ENCODE assay signal across 10 cellular contexts in the genomic region with DNA sequence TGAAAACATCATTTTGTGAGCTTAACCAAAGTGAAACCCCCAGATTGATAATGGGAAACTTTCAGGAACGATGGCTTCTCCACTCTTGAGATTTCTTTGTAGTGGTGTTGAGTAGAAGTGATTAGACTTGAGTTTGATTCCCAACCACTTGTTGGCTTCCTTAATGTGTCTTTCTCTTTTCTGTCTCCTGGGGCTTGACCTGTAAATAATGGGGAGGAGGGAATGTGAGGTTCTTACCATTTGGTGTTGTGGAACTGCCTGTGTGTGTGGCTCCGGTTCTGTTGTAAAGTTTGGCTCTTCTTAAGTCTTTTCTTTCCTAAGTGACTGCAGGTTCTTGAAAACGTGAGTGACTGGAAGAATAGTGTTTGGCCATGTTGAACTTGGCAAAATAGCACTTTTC. TPM values are rescaled to one million over a fixed set of nuclear protein-coding genes. Genes with fewer than 3 reads are reported as not detected.
A peak's percentile ranks its signal among the peaks of the same experiment; 100 is the strongest.
DNase-seq lines count a peak whose midpoint lies in the region; ATAC-seq, FAIRE-seq and TF ChIP-seq lines count a peak whose summit lies in the region.
"Had no signal": no experiment of that assay in that cellular context is flagged by ENCODE, and none has a peak within 500 bp of the region (broad histone marks: within the 10 kb centered on the region; RNA-seq: fewer than 3 reads in every experiment).

No MANE protein-coding gene starts in this region.

- no peak for TF ChIP-seq RAD21 in HepG2 (CRISPR knock-in tag; IDR thresholded peaks at IDR 0.05)

- peaks cover 60% of the 10 kb centered on the region for H3K79me2 ChIP-seq in HepG2 (ENCODE audit: insufficient read depth, low read length)

- no peaks in the 10 kb centered on the region for H3K27me3 ChIP-seq in HepG2 (ENCODE audit: control insufficient read depth in 1 of 2, insufficient read depth in 2 of 2, low read length in 2 of 2)
- H3K27me3 ChIP-seq in tibial artery = no peaks in the 10 kb centered on the region

- no peak overlapping the region for H3K27ac ChIP-seq in HepG2 (ENCODE audit: extremely low read length, insufficient read depth, low read length)
- peak overlapping the region; percentile 7 to 95 for H3K27ac ChIP-seq in tibial artery
- H3K27ac ChIP-seq: C4-2B had no signal

- TF ChIP-seq POLR2A in HepG2 (IDR thresholded peaks at IDR 0.05; ENCODE audit: insufficient read depth in 1 of 2, low read depth in 2 of 2, low read length in 2 of 2) = no peak

- no peak for DNase-seq in activated T-cell treated with anti-CD3 and anti-CD28 coated beads, Interleukin-2, amount 50 U/mL, for 24 hours
- no peak for DNase-seq in activated T-cell treated with anti-CD3 and anti-CD28 coated beads for 4 hours
- no peak for DNase-seq in activated naive CD8-positive, alpha-beta T cell treated with anti-CD3 and anti-CD28 coated beads, Interleukin-2, amount 10 ng/mL, durations not matched to agents 7 days and 5 days
- DNase-seq in HepG2 (ENCODE audit: low spot score) = no peak
- DNase-seq in tibial artery = no peak
- DNase-seq in T-helper 9 cell = no peak
- DNase-seq in amniotic stem cell (lab: John Stamatoyannopoulos, UW) = no peak
- DNase-seq in head of caudate nucleus = no peak
- DNase-seq: NK-92 treated with Interleukin-12 subunit alpha and Interleukin-12 subunit beta, amount 100 ng/mL, for 24 hours had no signal

- H3K9ac ChIP-seq in HepG2 (ENCODE audit: insufficient read depth, low read depth, low read length) = peak overlapping the region; percentile 91; the same call in 1 of the 2 replicates

- H3K4me2 ChIP-seq in HepG2 (ENCODE audit: low read depth, low read length) = peak overlapping the region; percentile 78

- peak overlapping the region; percentile 91 for H3K4me3 Mint-ChIP-seq in activated T-cell treated with anti-CD3 and anti-CD28 coated beads, Interleukin-2, amount 50 U/mL, for 24 hours
- H3K4me3 Mint-ChIP-seq in activated naive CD8-positive, alpha-beta T cell treated with anti-CD3 and anti-CD28 coated beads, Interleukin-2, amount 10 ng/mL, durations not matched to agents 7 days and 5 days = peak overlapping the region; percentile 89

- no peak for TF ChIP-seq CTCF in HepG2 (CRISPR knock-in tag; IDR thresholded peaks at IDR 0.05)
- no peak for TF ChIP-seq CTCF in tibial artery (IDR thresholded peaks at IDR 0.05)

- H3K4me1 Mint-ChIP-seq in activated T-cell treated with anti-CD3 and anti-CD28 coated beads, Interleukin-2, amount 50 U/mL, for 24 hours (ENCODE audit: low read depth) = peaks cover 64% of the 10 kb centered on the region
- peaks cover 48% of the 10 kb centered on the region for H3K4me1 Mint-ChIP-seq in activated naive CD8-positive, alpha-beta T cell treated with anti-CD3 and anti-CD28 coated beads, Interleukin-2, amount 10 ng/mL, durations not matched to agents 7 days and 5 days

- POLR2A ChIA-PET in activated naive CD8-positive, alpha-beta T cell treated with anti-CD3 and anti-CD28 coated beads, Interleukin-2, amount 10 ng/mL, durations not matched to agents 7 days and 5 days (lab: Charles Lee) = interaction anchor here (6.4 kb wide), 1 partner anchor 86 kb away, joined by 119 read pairs; no protein-coding TSS in a partner anchor
- POLR2A ChIA-PET in HepG2 (lab: Yijun Ruan, JAX) = interaction anchor here (1.3 to 2.7 kb wide), 2 partner anchors 11 to 15 kb away, joined by 3 to 7 read pairs; no protein-coding TSS in a partner anchor

- no peaks in the 10 kb centered on the region for H3K27me3 Mint-ChIP-seq in activated T-cell treated with anti-CD3 and anti-CD28 coated beads, Interleukin-2, amount 50 U/mL, for 24 hours
- no peaks in the 10 kb centered on the region for H3K27me3 Mint-ChIP-seq in activated naive CD8-positive, alpha-beta T cell treated with anti-CD3 and anti-CD28 coated beads, Interleukin-2, amount 10 ng/mL, durations not matched to agents 7 days and 5 days

- WGBS in HepG2 (ENCODE audit: low lambda C conversion rate) = 77% methylated on average over 3 of the region's 3 CpGs

- ATAC-seq in activated naive CD8-positive, alpha-beta T cell treated with anti-CD3 and anti-CD28 coated beads, Interleukin-2, amount 10 ng/mL, durations not matched to agents 7 days and 5 days (ENCODE audit: low read depth) = no peak
- ATAC-seq in HepG2 = no peak

- FAIRE-seq in HepG2 (lab: Jason Lieb, UNC) = no peak

- CTCF ChIA-PET in HepG2 (lab: Yijun Ruan, JAX; ENCODE audit: low intra/inter-chr PET ratio, low total read pairs) = no interaction called here

- peak overlapping the region; percentile 89 for H3K27ac Mint-ChIP-seq in activated T-cell treated with anti-CD3 and anti-CD28 coated beads, Interleukin-2, amount 50 U/mL, for 24 hours
- H3K27ac Mint-ChIP-seq in activated naive CD8-positive, alpha-beta T cell treated with anti-CD3 and anti-CD28 coated beads, Interleukin-2, amount 10 ng/mL, durations not matched to agents 7 days and 5 days = peak overlapping the region; percentile 74

- no peaks in the 10 kb centered on the region for H3K9me3 Mint-ChIP-seq in activated T-cell treated with anti-CD3 and anti-CD28 coated beads, Interleukin-2, amount 50 U/mL, for 24 hours
- no peaks in the 10 kb centered on the region for H3K9me3 Mint-ChIP-seq in activated naive CD8-positive, alpha-beta T cell treated with anti-CD3 and anti-CD28 coated beads, Interleukin-2, amount 10 ng/mL, durations not matched to agents 7 days and 5 days

- in situ Hi-C loops in HepG2 (cut with HindIII; ENCODE audit: extremely low pct_ligation_motif_present, low pct_unique_long_range_greater_than_20kb) = loop anchor here (10.0 kb wide), 1 partner anchor 111 kb away; no protein-coding TSS in a partner anchor

- intact Hi-C loops in HepG2 (cut with micrococcal nuclease; ENCODE audit: unreplicated experiment) (loop anchor here (5.0 to 10.0 kb wide), 3 partner anchors 134 to 851 kb away; partner anchors contain the start of gene NPHP3), tibial artery (cut with DNase I; ENCODE audit: low total_unique reads) (loop anchor here (5.0 to 10.0 kb wide), 2 partner anchors 231 to 851 kb away; partner anchors contain the start of genes NPHP3 and SRPRB), head of caudate nucleus (cut with DNase I) (no loop called here)

- H3K36me3 ChIP-seq in HepG2 (replicated peaks in 1 of 2; ENCODE audit: control insufficient read depth in 1 of 2, insufficient read depth in 2 of 2, low read length in 2 of 2) (peaks cover 0 to 29% of the 10 kb centered on the region in 2 experiments; a peak in 3 of 5 replicates), tibial artery (peaks cover 17 to 46% (median 31%) of the 10 kb centered on the region in 3 donors)

- no TSS peak for BruUV-seq in HepG2 (replicated peaks; lab: Mats Ljungman, UMichigan)

- H3K4me1 ChIP-seq in HepG2 (ENCODE audit: insufficient read depth, low read length) = peaks cover 58% of the 10 kb centered on the region
- H3K4me1 ChIP-seq in tibial artery = peaks cover 0 to 62% (median 49%) of the 10 kb centered on the region in 4 donors

- H3K36me3 Mint-ChIP-seq in activated T-cell treated with anti-CD3 and anti-CD28 coated beads, Interleukin-2, amount 50 U/mL, for 24 hours (ENCODE audit: low read depth) = peaks cover 67% of the 10 kb centered on the region
- peaks cover 39% of the 10 kb centered on the region for H3K36me3 Mint-ChIP-seq in activated naive CD8-positive, alpha-beta T cell treated with anti-CD3 and anti-CD28 coated beads, Interleukin-2, amount 10 ng/mL, durations not matched to agents 7 days and 5 days

- peaks cover 45% of the 10 kb centered on the region for H4K20me1 ChIP-seq in HepG2 (ENCODE audit: insufficient read depth, low read length)

- no peak overlapping the region for H2AFZ ChIP-seq in HepG2 (ENCODE audit: low read length)

- H3K9me3 ChIP-seq in HepG2 (ENCODE audit: low read length) = no peaks in the 10 kb centered on the region
- no peaks in the 10 kb centered on the region for H3K9me3 ChIP-seq in tibial artery

- H3K4me3 ChIP-seq in HepG2 (replicated peaks in 1 of 3; ENCODE audit: insufficient read depth in 1 of 3, low read depth in 2 of 3, low read length in 3 of 3) (peak overlapping the region in 2 of 3 experiments; percentile 80 to 81; a peak in 3 of 6 replicates), tibial artery (peak overlapping the region; percentile 76 to 87)

- TF ChIP-seq EP300 in HepG2 (IDR thresholded peaks at IDR 0.05; ENCODE audit: low read depth in 2 of 2, low read length in 2 of 2) = no peak
- no peak for TF ChIP-seq EP300 in HepG2 (CRISPR knock-in tag; IDR thresholded peaks at IDR 0.05; ENCODE audit: borderline replicate concordance)

TF ChIP-seq in HepG2, 621 proteins besides CTCF, POLR2A, EP300 and RAD21 (continues in another document):
- TF ChIP-seq DMAP1 (CRISPR knock-in tag; IDR thresholded peaks at IDR 0.05) = no peak

RNA-seq across cellular contexts. Expression of gene CDV3, which starts 2.7 kb away (rescaled TPM):
- total RNA-seq in activated naive CD8-positive, alpha-beta T cell treated with anti-CD3 and anti-CD28 coated beads, Interleukin-2, amount 10 ng/mL, durations not matched to agents 7 days and 5 days = 100 to 1,000 TPM; 183 to 200 TPM
- 145 and 190 TPM in 2 replicates for total RNA-seq in HepG2 (2016; rRNA removed; fragmentation: Illumina TruSeq; extraction: Trizol)
- 29.7 and 31.6 TPM in 2 replicates for total RNA-seq in HepG2 (2016; cell fraction: cytosol; rRNA removed; fragmentation: Illumina TruSeq; extraction: Trizol; ENCODE audit: low read depth)
- total RNA-seq in HepG2 (2016; cell fraction: insoluble cytoplasmic fraction; rRNA removed; fragmentation: Illumina TruSeq; extraction: Trizol) = 140 and 167 TPM in 2 replicates
- 96.9 and 108 TPM in 2 replicates for total RNA-seq in HepG2 (2016; cell fraction: membrane; rRNA removed; fragmentation: Illumina TruSeq; extraction: Trizol)
- total RNA-seq in HepG2 (2016; cell fraction: nucleus; rRNA removed; fragmentation: Illumina TruSeq; extraction: Trizol) = 70.3 and 72.0 TPM in 2 replicates
- 44.9 and 46.6 TPM in 2 replicates for polyA plus RNA-seq in HepG2 (2011; rRNA removed)
- polyA plus RNA-seq in HepG2 (2011; cell fraction: cytosol; rRNA removed) = 20.0 and 35.2 TPM in 2 replicates
- polyA plus RNA-seq in HepG2 (2011; cell fraction: nucleus; rRNA removed) = 11.8 and 17.9 TPM in 2 replicates
- 98.7 and 98.9 TPM in 2 replicates for polyA plus RNA-seq in HepG2 (2012)
- 29.7 and 32.6 TPM in 2 replicates for polyA plus RNA-seq in HepG2 (2016; cell fraction: cytosol; fragmentation: Illumina TruSeq; extraction: Trizol; ENCODE audit: low read depth)
- 154 TPM in 2 replicates for polyA plus RNA-seq in HepG2 (2016; cell fraction: insoluble cytoplasmic fraction; fragmentation: Illumina TruSeq; extraction: Trizol; ENCODE audit: low read depth)
- polyA plus RNA-seq in HepG2 (2016; cell fraction: membrane; fragmentation: Illumina TruSeq; extraction: Trizol; ENCODE audit: low read depth) = 62.3 and 67.4 TPM in 2 replicates
- polyA plus RNA-seq in HepG2 (2016; cell fraction: nucleus; fragmentation: Illumina TruSeq; extraction: Trizol; ENCODE audit: insufficient read depth, low read depth) = 72.4 and 78.4 TPM in 2 replicates
- polyA minus RNA-seq in HepG2 (2011; rRNA and poly(A)+ RNA removed; ENCODE audit: low replicate concordance) = 25.2 and 41.8 TPM in 2 replicates
- 46.6 and 59.2 TPM in 2 replicates for polyA minus RNA-seq in HepG2 (2011; cell fraction: cytosol; rRNA and poly(A)+ RNA removed)
- 35.8 and 50.4 TPM in 2 replicates for polyA minus RNA-seq in HepG2 (2011; cell fraction: nucleus; rRNA and poly(A)+ RNA removed)
